Comparison of ENCODE assay signal across 8 cellular contexts in the genomic region with DNA sequence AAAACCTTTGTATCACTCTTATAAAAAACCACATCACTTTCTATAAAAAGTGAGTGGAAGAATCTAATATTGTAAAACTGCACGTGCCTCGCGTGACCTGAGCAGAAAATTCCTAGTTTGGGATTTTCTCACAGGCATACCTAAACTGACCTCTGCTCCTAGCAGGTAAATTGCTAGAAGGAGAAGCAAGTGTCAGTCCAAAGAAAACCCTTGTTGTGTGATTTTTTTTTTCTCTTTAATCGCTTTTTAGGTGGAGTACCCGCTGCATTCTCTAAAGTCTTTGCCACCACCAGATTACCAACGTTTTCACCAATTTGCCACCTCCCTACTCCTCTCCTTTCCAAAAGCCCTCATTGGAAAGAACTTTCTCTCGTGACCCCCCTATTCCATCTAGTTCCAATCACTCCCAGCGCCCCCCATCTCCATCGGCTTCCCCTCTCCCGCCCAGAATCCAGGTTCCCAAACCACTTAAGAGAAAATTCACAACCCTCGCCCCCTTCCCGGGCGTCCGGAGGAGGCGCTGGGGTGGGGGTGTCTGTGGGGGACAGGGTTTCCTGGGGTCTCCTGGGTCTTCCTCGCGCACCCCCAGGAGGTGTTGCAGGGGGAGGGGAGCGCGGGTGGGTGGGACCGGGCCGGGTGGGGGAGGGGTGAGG. TPM values are rescaled to one million over a fixed set of nuclear protein-coding genes. Genes with fewer than 3 reads are reported as not detected.
DNase-seq lines count a peak whose midpoint lies in the region; ATAC-seq and TF ChIP-seq lines count a peak whose summit lies in the region.

No MANE protein-coding gene starts in this region.

- H3K9ac ChIP-seq in mucosa of stomach (ENCODE audit: low read length) = peak overlapping the region; percentile 84

- POLR2A ChIA-PET in AG04449 (lab: Yijun Ruan, JAX) = no interaction called here

- H3K4me3 ChIP-seq in AG04449 (ENCODE audit: low read depth, low read length) (peak overlapping the region; percentile 73), HL-60 (replicated peaks; ENCODE audit: insufficient read depth, low read length) (peak overlapping the region; percentile 73), breast epithelium (peak overlapping the region; percentile 86 to 98 (median 97)), mucosa of stomach (ENCODE audit: low read length) (no peak overlapping the region)

- H3K36me3 ChIP-seq in breast epithelium (no peaks in the 10 kb centered on the region), mucosa of stomach (ENCODE audit: control insufficient read depth, insufficient read depth, low read length) (no peaks in the 10 kb centered on the region)

- H3K9me3 ChIP-seq in breast epithelium = no peaks in the 10 kb centered on the region
- H3K9me3 ChIP-seq in mucosa of stomach (ENCODE audit: control insufficient read depth, low read length) = no peaks in the 10 kb centered on the region

- TF ChIP-seq POLR2A in breast epithelium (IDR thresholded peaks at IDR 0.05) = no peak

- H3K4me1 ChIP-seq in breast epithelium = no peaks in the 10 kb centered on the region
- peaks cover 12% of the 10 kb centered on the region for H3K4me1 ChIP-seq in mucosa of stomach (ENCODE audit: control insufficient read depth, insufficient read depth, low read length)

- ATAC-seq in HG02798 (IDR thresholded peaks at IDR 0.05; ENCODE audit: poor library complexity, unreplicated experiment) = no peak
- no peak for ATAC-seq in HG03378 (IDR thresholded peaks at IDR 0.05; ENCODE audit: unreplicated experiment)
- ATAC-seq in HG03442 (IDR thresholded peaks at IDR 0.05; ENCODE audit: unreplicated experiment) = no peak

- CTCF ChIA-PET in AG04449 (lab: Yijun Ruan, JAX) = no interaction called here

- no peaks in the 10 kb centered on the region for H3K27me3 ChIP-seq in HL-60 (ENCODE audit: insufficient read depth, poor library complexity, severe bottlenecking)
- no peaks in the 10 kb centered on the region for H3K27me3 ChIP-seq in breast epithelium
- no peaks in the 10 kb centered on the region for H3K27me3 ChIP-seq in mucosa of stomach (ENCODE audit: control insufficient read depth, insufficient read depth, low read length)

- TF ChIP-seq CTCF in AG04449 (IDR thresholded peaks at IDR 0.05; ENCODE audit: insufficient read depth, low read length, missing control alignments) (peak; percentile 1), HL-60 (IDR thresholded peaks at IDR 0.05; ENCODE audit: insufficient read depth, low read length) (no peak), breast epithelium (IDR thresholded peaks at IDR 0.05) (no peak)

- intact Hi-C loops in breast epithelium (cut with DNase I; ENCODE audit: low total_unique reads) = no loop called here

- no peak for DNase-seq in AG04449 (ENCODE audit: low read depth, low spot score)
- DNase-seq in HL-60 (ENCODE audit: low read depth in 1 of 2, low spot score in 1 of 2) = no peak
- DNase-seq in breast epithelium (ENCODE audit: low spot score in 2 of 2) = no peak
- no peak for DNase-seq in NCI-H1105 (lab: John Stamatoyannopoulos, UW)

- H3K27ac ChIP-seq in HL-60 (replicated peaks) (peak overlapping the region; percentile 50), breast epithelium (peak overlapping the region; percentile 94 to 95)

RNA-seq across cellular contexts. Expression of a gene that starts 0.4 kb away (rescaled TPM):
- 100 to 1,000 TPM in 2 of 3 donors, 10 to 100 TPM in 1; 86.4 to 127 (median 111) TPM for total RNA-seq in breast epithelium
